ENCODE assay signal across 1 cellular context in the genomic region with DNA sequence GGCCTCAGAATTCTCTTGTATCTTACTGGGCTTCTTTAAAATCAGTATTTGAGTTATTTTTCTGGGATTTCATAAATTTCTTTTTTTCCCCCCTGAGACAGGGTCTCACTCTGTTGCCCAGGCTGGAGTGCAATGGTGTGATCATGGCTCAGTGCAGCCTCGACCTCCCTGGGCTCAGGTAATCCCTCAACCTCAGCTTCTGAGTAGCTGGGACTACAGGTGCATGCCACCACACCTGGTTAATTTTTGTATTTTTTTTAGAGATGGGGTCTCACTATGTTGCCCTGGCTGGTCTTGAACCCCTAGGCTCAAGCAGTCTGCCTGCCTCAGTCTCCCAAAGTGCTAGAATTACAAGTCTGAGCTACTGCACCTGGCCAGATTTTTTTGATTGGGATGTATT.
TF ChIP-seq lines count a peak whose summit lies in the region.

No MANE protein-coding gene starts in this region.

TF ChIP-seq in HEK293, 187 proteins besides CTCF, POLR2A, EP300 and RAD21 (continued from another document):
- peak; percentile 66 for TF ChIP-seq ZNF121 (tag by site-specific recombination; IDR thresholded peaks at IDR 0.05)
